ENCODE assay signal across 8 cellular contexts in genomic region chr15:48176957-48177356, GRCh38. TPM values are rescaled to one million over a fixed set of nuclear protein-coding genes. Genes with fewer than 3 reads are reported as not detected.
A peak's percentile ranks its signal among the peaks of the same experiment; 100 is the strongest.
DNase-seq lines count a peak whose midpoint lies in the region; ATAC-seq and TF ChIP-seq lines count a peak whose summit lies in the region.

No MANE protein-coding gene starts in this region.

- CTCF ChIA-PET in A673 (lab: Charles Lee): no interaction called here

- H3K27ac Mint-ChIP-seq in activated T-helper 17 cell treated with anti-CD3 and anti-CD28 coated beads, Interleukin-2, amount 50 U/mL, for 72 hours: peak overlapping the region; percentile 89

- POLR2A ChIA-PET in A673 (lab: Charles Lee; ENCODE audit: low non-redundant PET): no interaction called here

- H3K36me3 Mint-ChIP-seq in activated T-helper 17 cell treated with anti-CD3 and anti-CD28 coated beads, Interleukin-2, amount 50 U/mL, for 72 hours (ENCODE audit: low read depth): no peaks in the 10 kb centered on the region

- no peak for TF ChIP-seq CTCF in A673 (conservative IDR thresholded peaks at IDR 0.05; ENCODE audit: low read depth, low read length)

- peak overlapping the region; percentile 93 for H3K27ac ChIP-seq in A673 (ENCODE audit: low read depth, low read length, poor library complexity, severe bottlenecking)
- no peak overlapping the region for H3K27ac ChIP-seq in mesodermal cell (ENCODE audit: low read depth, low read length, severe bottlenecking)

- H3K4me1 ChIP-seq in A673 (ENCODE audit: insufficient read depth, low read length, poor library complexity, severe bottlenecking) (peaks cover 11% of the 10 kb centered on the region), mesodermal cell (ENCODE audit: control insufficient read depth, insufficient read depth, low read length, poor library complexity, severe bottlenecking) (no peaks in the 10 kb centered on the region)

- BruUV-seq in A673 (replicated peaks; lab: Mats Ljungman, UMichigan): TSS peak; percentile 57

- in situ Hi-C loops in KBM-7 (cut with MboI; ENCODE audit: low pct_unique_long_range_greater_than_20kb, low sequenced_read_pairs): no loop called here

- peaks cover 5% of the 10 kb centered on the region for H3K4me1 Mint-ChIP-seq in activated T-helper 17 cell treated with anti-CD3 and anti-CD28 coated beads, Interleukin-2, amount 50 U/mL, for 72 hours

- no peaks in the 10 kb centered on the region for H3K36me3 ChIP-seq in A673 (ENCODE audit: insufficient read depth, low read length, poor library complexity, severe bottlenecking)
- no peaks in the 10 kb centered on the region for H3K36me3 ChIP-seq in mesodermal cell (ENCODE audit: control insufficient read depth, insufficient read depth, low read length)

- peaks cover 4% of the 10 kb centered on the region for H3K9me3 Mint-ChIP-seq in activated T-helper 17 cell treated with anti-CD3 and anti-CD28 coated beads, Interleukin-2, amount 50 U/mL, for 72 hours

- DNase-seq in A673 (ENCODE audit: low spot score) (no peak), NCI-H187 treated with DMSO at 0.1 percent for 48 hours (lab: John Stamatoyannopoulos, UW) (no peak), KBM-7 (no peak)

- no CpG with 5 or more reads among the region's 2 CpGs for WGBS in mesodermal cell (ENCODE audit: insufficient coverage in 2 of 2), 2 experiments

- H3K4me3 Mint-ChIP-seq in activated T-helper 17 cell treated with anti-CD3 and anti-CD28 coated beads, Interleukin-2, amount 50 U/mL, for 72 hours: peak overlapping the region; percentile 90

- peaks cover 4% of the 10 kb centered on the region for H3K27me3 Mint-ChIP-seq in activated T-helper 17 cell treated with anti-CD3 and anti-CD28 coated beads, Interleukin-2, amount 50 U/mL, for 72 hours

- H3K27me3 ChIP-seq in A673 (replicated peaks; ENCODE audit: insufficient read depth, low read depth, low read length, poor library complexity): no peaks in the 10 kb centered on the region

- intact Hi-C loops in A673 (cut with micrococcal nuclease; ENCODE audit: unreplicated experiment): no loop called here

- peaks cover 22% of the 10 kb centered on the region for H3K9me3 ChIP-seq in A673 (ENCODE audit: low read depth, low read length, poor library complexity, severe bottlenecking)
- peaks cover 8% of the 10 kb centered on the region for H3K9me3 ChIP-seq in mesodermal cell (ENCODE audit: control insufficient read depth, low read length)

- H3K4me3 ChIP-seq in A673 (ENCODE audit: low read depth, low read length, poor library complexity, severe bottlenecking) (peak overlapping the region; percentile 74), mesodermal cell (ENCODE audit: extremely low read depth, insufficient read depth, low read length, poor library complexity, severe bottlenecking) (peak overlapping the region; percentile 80)

- peak; percentile 36 for ATAC-seq in GM21447 (IDR thresholded peaks at IDR 0.05; ENCODE audit: unreplicated experiment)
- ATAC-seq in activated T-helper 17 cell treated with anti-CD3 and anti-CD28 coated beads, Interleukin-2, amount 50 U/mL, for 72 hours (replicated peaks): no peak
- no peak for ATAC-seq in HG02885 (IDR thresholded peaks at IDR 0.05; ENCODE audit: poor library complexity, unreplicated experiment)
- no peak for ATAC-seq in GM18498 (IDR thresholded peaks at IDR 0.05; ENCODE audit: unreplicated experiment)

RNA-seq across cellular contexts. Expression of gene MYEF2, which starts 1.1 kb away (rescaled TPM):
- total RNA-seq in A673 (2021): 112 TPM in 2 replicates
- 10 to 100 TPM; 23.7 to 25.2 TPM for total RNA-seq in activated T-helper 17 cell treated with anti-CD3 and anti-CD28 coated beads, Interleukin-2, amount 50 U/mL, for 72 hours
- polyA plus RNA-seq in mesodermal cell (2013, experiment 1 of 2): 33.1 TPM
- polyA plus RNA-seq in mesodermal cell (2013, experiment 2 of 2): 29.3 TPM

RNA-seq across cellular contexts. Expression of gene CTXN2, which starts 14.5 kb away (rescaled TPM):
- not detected in 2 replicates for total RNA-seq in A673 (2021)
- under 1 TPM in 1 of 2 donors, not detected in 1; 0.11 TPM for total RNA-seq in activated T-helper 17 cell treated with anti-CD3 and anti-CD28 coated beads, Interleukin-2, amount 50 U/mL, for 72 hours
- polyA plus RNA-seq in mesodermal cell (2013, experiment 1 of 2): not detected
- not detected for polyA plus RNA-seq in mesodermal cell (2013, experiment 2 of 2)

RNA-seq across cellular contexts. Expression of gene SLC12A1, which starts 29.1 kb away (rescaled TPM):
- total RNA-seq in A673 (2021): not detected in 2 replicates
- total RNA-seq in activated T-helper 17 cell treated with anti-CD3 and anti-CD28 coated beads, Interleukin-2, amount 50 U/mL, for 72 hours: not detected
- not detected for polyA plus RNA-seq in mesodermal cell (2013, experiment 1 of 2)
- not detected for polyA plus RNA-seq in mesodermal cell (2013, experiment 2 of 2)

RNA-seq across cellular contexts. Expression of gene SLC24A5, which starts 56.2 kb away (rescaled TPM):
- total RNA-seq in A673 (2021): not detected in 2 replicates
- total RNA-seq in activated T-helper 17 cell treated with anti-CD3 and anti-CD28 coated beads, Interleukin-2, amount 50 U/mL, for 72 hours: not detected
- polyA plus RNA-seq in mesodermal cell (2013, experiment 1 of 2): not detected
- not detected for polyA plus RNA-seq in mesodermal cell (2013, experiment 2 of 2)
